Comparison of ENCODE assay signal across 1 cellular context in genomic region chr16:77273815-77274214, GRCh38.
TF ChIP-seq lines count a peak whose summit lies in the region.

No MANE protein-coding gene starts in this region.

TF ChIP-seq in WTC11, 78 proteins besides CTCF, POLR2A, EP300 and RAD21 (continued from another document):
- TF ChIP-seq ZNF263 (CRISPR knock-in tag; IDR thresholded peaks at IDR 0.05; ENCODE audit: low read depth), result no peak
